8 cellular contexts compared by ENCODE assay signal in genomic region chr13:76991796-76992547, GRCh38. TPM values are rescaled to one million over a fixed set of nuclear protein-coding genes. Genes with fewer than 3 reads are reported as not detected.
DNase-seq lines count a peak whose midpoint lies in the region; ATAC-seq and TF ChIP-seq lines count a peak whose summit lies in the region.

Gene CLN5 (plus strand): TSS chr13:76992081. CDS start chr13:76992099, 18 bp downstream.

- H3K9ac ChIP-seq in skeletal muscle tissue (ENCODE audit: low read depth in 1 of 3, low read length in 3 of 3), result peak within 1 kb of the TSS; percentile 84 to 97 (median 89)

- TF ChIP-seq CTCF in WERI-Rb-1 (IDR thresholded peaks at IDR 0.05; ENCODE audit: low read depth, low read length), result no peak
- TF ChIP-seq CTCF in breast epithelium (IDR thresholded peaks at IDR 0.05), result no peak

- H3K4me1 ChIP-seq in breast epithelium (peaks cover 0 to 13% of the 10 kb centered on the region in 2 donors), skeletal muscle tissue (ENCODE audit: control insufficient read depth in 3 of 3, insufficient read depth in 3 of 3, low read length in 3 of 3) (peaks cover 9 to 14% (median 13%) of the 10 kb centered on the region in 3 donors)

- H3K4me3 ChIP-seq in WERI-Rb-1 (ENCODE audit: low read depth, low read length) (peak within 1 kb of the TSS; percentile 81), breast epithelium (peak within 1 kb of the TSS; percentile 82 to 91 (median 86)), iPS-18c (ENCODE audit: insufficient read depth, low read depth, low read length) (peak within 1 kb of the TSS; percentile 81), skeletal muscle tissue (ENCODE audit: low read length in 3 of 3) (peak within 1 kb of the TSS; percentile 85 to 95 (median 88))

- in situ Hi-C loops in ACHN (cut with HindIII; ENCODE audit: low pct_ligation_motif_present, low pct_unique_long_range_greater_than_20kb, low sequenced_read_pairs), result no loop called here

- peak; percentile 90 for ATAC-seq in GM18867 (IDR thresholded peaks at IDR 0.05; ENCODE audit: unreplicated experiment)
- ATAC-seq in HG03097 (IDR thresholded peaks at IDR 0.05; ENCODE audit: low FRiP score, unreplicated experiment), result peak; percentile 95

- H3K27me3 ChIP-seq in WERI-Rb-1 (ENCODE audit: insufficient read depth, low read depth, severe bottlenecking) (no peaks in the 10 kb centered on the region), breast epithelium (no peaks in the 10 kb centered on the region), skeletal muscle tissue (ENCODE audit: control insufficient read depth in 3 of 3, insufficient read depth in 3 of 3, low read length in 3 of 3) (no peaks in the 10 kb centered on the region)

- no peaks in the 10 kb centered on the region for H3K9me3 ChIP-seq in WERI-Rb-1 (ENCODE audit: severe bottlenecking)
- no peaks in the 10 kb centered on the region for H3K9me3 ChIP-seq in breast epithelium
- no peaks in the 10 kb centered on the region for H3K9me3 ChIP-seq in iPS-18c (ENCODE audit: control insufficient read depth, insufficient read depth, low read length)
- H3K9me3 ChIP-seq in skeletal muscle tissue (ENCODE audit: control insufficient read depth in 3 of 3, low read length in 3 of 3), result no peaks in the 10 kb centered on the region

- H3K36me3 ChIP-seq in WERI-Rb-1 (no peaks in the 10 kb centered on the region), breast epithelium (no peaks in the 10 kb centered on the region), skeletal muscle tissue (ENCODE audit: control insufficient read depth in 3 of 3, insufficient read depth in 3 of 3, low read length in 3 of 3) (peaks cover 0 to 12% (median 7%) of the 10 kb centered on the region in 3 donors)

- peak within 1 kb of the TSS; percentile 58 for H3K27ac ChIP-seq in WERI-Rb-1
- peak within 1 kb of the TSS; percentile 96 to 98 for H3K27ac ChIP-seq in breast epithelium
- peak within 1 kb of the TSS; percentile 90 for H3K27ac ChIP-seq in skeletal muscle tissue (ENCODE audit: low read depth, low read length)

- peak; percentile 91 for DNase-seq in ACHN
- peak; percentile 94 for DNase-seq in NCI-H2171 treated with DMSO at 0.1 percent for 48 hours (lab: John Stamatoyannopoulos, UW)
- DNase-seq in WERI-Rb-1, result peak; percentile 87
- peak; percentile 90 to 92 for DNase-seq in breast epithelium (ENCODE audit: low spot score in 2 of 2)

- intact Hi-C loops in breast epithelium (cut with DNase I; ENCODE audit: low total_unique reads), result no loop called here

- TF ChIP-seq POLR2A in breast epithelium (IDR thresholded peaks at IDR 0.05), result peak; percentile 84

RNA-seq across cellular contexts. Expression of gene CLN5, which starts in this region (rescaled TPM):
- total RNA-seq in breast epithelium (10 to 100 TPM; 27.4 to 40.5 (median 32.4) TPM), skeletal muscle tissue (16.7 TPM)

Comparison
In these comparisons a context has a peak if more than half of its experiments do, and no peak if none do; other contexts are left out.
1. Peak in every context shown above with its lines: DNase-seq, ATAC-seq, H3K4me3 ChIP-seq and H3K27ac ChIP-seq.